In genomic region chr1:89804646-89805237, GRCh38 we compare ENCODE assay signal across 8 cellular contexts. TPM values are rescaled to one million over a fixed set of nuclear protein-coding genes. Genes with fewer than 3 reads are reported as not detected.
A peak's percentile ranks its signal among the peaks of the same experiment; 100 is the strongest.
DNase-seq lines count a peak whose midpoint lies in the region; ATAC-seq and TF ChIP-seq lines count a peak whose summit lies in the region.

No MANE protein-coding gene starts in this region.

- peak; percentile 79 for ATAC-seq in HG03439 (IDR thresholded peaks at IDR 0.05; ENCODE audit: unreplicated experiment)
- ATAC-seq in lower lobe of right lung = peak; percentile 92 to 94

- TF ChIP-seq CTCF in BJ (IDR thresholded peaks at IDR 0.05; ENCODE audit: insufficient read depth, low read depth, low read length) = peak; percentile 91
- TF ChIP-seq CTCF in lower lobe of right lung (IDR thresholded peaks at IDR 0.05) = peak; percentile 92

- intact Hi-C loops in lower lobe of right lung (cut with DNase I) = loop anchor here (5.0 kb wide), 1 partner anchor 183 kb away; no protein-coding TSS in a partner anchor

- POLR2A ChIA-PET in BJ (lab: Charles Lee) = no interaction called here

- no peaks in the 10 kb centered on the region for H3K9me3 ChIP-seq in lower lobe of right lung

- H3K27me3 ChIP-seq in BJ (ENCODE audit: control insufficient read depth, insufficient read depth, low read length) (no peaks in the 10 kb centered on the region; the same call in 1 of the 2 replicates), lower lobe of right lung (ENCODE audit: low read depth) (no peaks in the 10 kb centered on the region)

- H3K4me3 ChIP-seq in BJ (ENCODE audit: low read depth, low read length) (no peak overlapping the region), lower lobe of right lung (no peak overlapping the region)

- peak; percentile 44 for DNase-seq in BJ (ENCODE audit: low read depth)
- peak; percentile 61 for DNase-seq in GM19238 (ENCODE audit: insufficient read length, low spot score)
- peak; percentile 90 for DNase-seq in NCI-H82 (lab: John Stamatoyannopoulos, UW)
- peak; percentile 88 for DNase-seq in activated CD4-positive, alpha-beta T cell treated with anti-CD3 and anti-CD28 coated beads, Interleukin-2, amount 50 U/mL, for 1 hour
- DNase-seq in dermis blood vessel endothelial cell = peak; percentile 96
- DNase-seq in lower lobe of right lung = peak; percentile 82
- DNase-seq in stimulated activated CD8-positive, alpha-beta memory T cell treated with anti-CD3 and anti-CD28 coated beads, Interleukin-12 subunit alpha, Interleukin-12 subunit beta, amount 100 ng/mL, for 4 hours (ENCODE audit: low read depth) = peak; percentile 61

- H3K36me3 ChIP-seq in BJ (ENCODE audit: control insufficient read depth, insufficient read depth, low read length) (no peaks in the 10 kb centered on the region), lower lobe of right lung (no peaks in the 10 kb centered on the region)

- H3K27ac ChIP-seq in lower lobe of right lung = no peak overlapping the region

- CTCF ChIA-PET in BJ (lab: Yijun Ruan, JAX) = interaction anchor here (0.5 to 6.4 kb wide), 23 partner anchors 8 to 196 kb away, joined by 3 to 73 read pairs (median 4); partner anchors contain the start of gene LRRC8D

- no peaks in the 10 kb centered on the region for H3K4me1 ChIP-seq in lower lobe of right lung

RNA-seq across cellular contexts. Expression of gene LRRC8D, which starts 16.1 kb away (rescaled TPM):
- polyA plus RNA-seq in BJ (2011; rRNA removed) = 51.9 and 54.4 TPM in 2 replicates
- 31.9 and 48.1 TPM in 2 replicates for polyA minus RNA-seq in BJ (2011; rRNA and poly(A)+ RNA removed)
- total RNA-seq in dermis blood vessel endothelial cell (18.5 and 22.4 TPM in 2 replicates), lower lobe of right lung (22.2 TPM)

Comparison
In these comparisons a context has a peak if more than half of its experiments do, and no peak if none do; other contexts are left out.
1. DNase-seq: peak in every context shown above with its lines; median percentile 96 in dermis blood vessel endothelial cell; 90 in NCI-H82; 88 in activated CD4-positive, alpha-beta T cell treated with anti-CD3 and anti-CD28 coated beads, Interleukin-2, amount 50 U/mL, for 1 hour; 82 in lower lobe of right lung; 61 in GM19238; 61 in stimulated activated CD8-positive, alpha-beta memory T cell treated with anti-CD3 and anti-CD28 coated beads, Interleukin-12 subunit alpha, Interleukin-12 subunit beta, amount 100 ng/mL, for 4 hours; 44 in BJ.